In the genomic region with DNA sequence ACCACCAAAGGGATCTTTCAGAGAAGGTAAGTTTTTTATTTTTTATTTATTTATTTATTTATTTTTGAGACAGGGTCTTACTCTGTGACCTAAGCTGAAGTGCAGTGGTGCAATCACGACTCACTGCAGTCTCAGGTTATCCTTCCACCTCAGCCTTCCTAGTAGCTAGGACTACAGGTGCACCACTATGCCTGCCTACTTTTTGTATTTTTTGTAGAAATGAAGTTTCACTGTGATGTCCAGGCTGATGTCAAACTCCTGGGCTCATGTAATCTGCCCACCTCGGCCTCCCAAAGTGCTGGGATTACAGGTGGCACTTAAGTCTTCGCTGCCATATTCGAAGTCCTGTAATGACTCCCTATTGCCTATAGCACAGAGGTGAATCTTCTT, we compare ENCODE assay signal across 10 cellular contexts.
"Had no signal": no experiment of that assay in that cellular context is flagged by ENCODE, and none has a peak within 500 bp of the region (broad histone marks: within the 10 kb centered on the region; RNA-seq: fewer than 3 reads in every experiment).

No MANE protein-coding gene starts in this region.

- ATAC-seq: HCT116, HepG2 had no signal

- DNase-seq: GM23248, GOT3, H7, HFFc6, KBM-7 had no signal

- H3K27ac Mint-ChIP-seq: HFFc6, IgD-negative memory B cell had no signal

- H3K27ac ChIP-seq: GM23248, HL-60 had no signal

- H3K4me3 Mint-ChIP-seq: HFFc6, IgD-negative memory B cell had no signal

- H3K36me3 Mint-ChIP-seq: IgD-negative memory B cell had no signal

- H3K4me3 ChIP-seq: GM23248, HAP-1 had no signal

- H3K36me3 ChIP-seq: HAP-1 had no signal

- H3K9me3 ChIP-seq: HAP-1 had no signal

- FAIRE-seq: HepG2 had no signal

- H3K9me3 Mint-ChIP-seq: IgD-negative memory B cell had no signal

- H3K4me1 ChIP-seq: HAP-1 had no signal
